ENCODE assay signal across 35 cellular contexts in genomic region chr11:62983536-62984199, GRCh38. TPM values are rescaled to one million over a fixed set of nuclear protein-coding genes. Genes with fewer than 3 reads are reported as not detected.
"Had no signal": no experiment of that assay in that cellular context is flagged by ENCODE, and none has a peak within 500 bp of the region (broad histone marks: within the 10 kb centered on the region; RNA-seq: fewer than 3 reads in every experiment).

No MANE protein-coding gene starts in this region.

- H3K9me3 ChIP-seq: esophagus muscularis mucosa, gastrocnemius medialis, heart left ventricle had no signal

- H3K36me3 ChIP-seq: brain microvascular endothelial cell, esophagus muscularis mucosa, gastrocnemius medialis, heart left ventricle, WERI-Rb-1 had no signal

- H3K4me1 ChIP-seq: esophagus muscularis mucosa, foreskin keratinocyte, gastrocnemius medialis, heart left ventricle had no signal

- H3K27ac ChIP-seq: brain microvascular endothelial cell, esophagus muscularis mucosa, foreskin keratinocyte, gastrocnemius medialis, heart left ventricle, WERI-Rb-1 had no signal

- H3K4me3 Mint-ChIP-seq: activated B cell treated with CpG ODN at 0.5 μM for 24 hours; activated CD8-positive, alpha-beta T cell treated with anti-CD3 and anti-CD28 coated beads for 36 hours; activated naive CD8-positive, alpha-beta T cell; activated T-cell treated with anti-CD3 and anti-CD28 coated beads, Interleukin-2, amount 50 U/mL, for 4 hours; activated T-helper 17 cell treated with anti-CD3 and anti-CD28 coated beads, Interleukin-2, amount 50 U/mL, for 72 hours; central memory CD8-positive, alpha-beta T cell; effector memory CD8-positive, alpha-beta T cell; T-helper 17 cell; T-helper 2 cell treated with Interferon-gamma antibody and Interleukin-4, amounts not matched to agents 5 μg/mL and 100 μg/mL, for 36 hours had no signal

- H3K4me1 Mint-ChIP-seq: activated B cell treated with CpG ODN at 0.5 μM for 24 hours; activated T-helper 17 cell treated with anti-CD3 and anti-CD28 coated beads, Interleukin-2, amount 50 U/mL, for 72 hours; central memory CD8-positive, alpha-beta T cell had no signal

- H3K9me3 Mint-ChIP-seq: activated B cell treated with CpG ODN at 0.5 μM for 24 hours; activated CD8-positive, alpha-beta T cell treated with anti-CD3 and anti-CD28 coated beads for 36 hours; activated T-cell treated with anti-CD3 and anti-CD28 coated beads, Interleukin-2, amount 50 U/mL, for 4 hours; activated T-helper 17 cell treated with anti-CD3 and anti-CD28 coated beads, Interleukin-2, amount 50 U/mL, for 72 hours; central memory CD8-positive, alpha-beta T cell; effector memory CD8-positive, alpha-beta T cell; T-helper 2 cell treated with Interferon-gamma antibody and Interleukin-4, amounts not matched to agents 5 μg/mL and 100 μg/mL, for 36 hours had no signal

- FAIRE-seq: astrocyte, bronchial epithelial cell had no signal

- H3K27ac Mint-ChIP-seq: activated B cell treated with CpG ODN at 0.5 μM for 24 hours; activated CD8-positive, alpha-beta T cell treated with anti-CD3 and anti-CD28 coated beads for 36 hours; activated naive CD8-positive, alpha-beta T cell; activated T-helper 17 cell treated with anti-CD3 and anti-CD28 coated beads, Interleukin-2, amount 50 U/mL, for 72 hours; effector memory CD8-positive, alpha-beta T cell; T-helper 17 cell; T-helper 2 cell treated with Interferon-gamma antibody and Interleukin-4, amounts not matched to agents 5 μg/mL and 100 μg/mL, for 36 hours had no signal

- H3K27me3 ChIP-seq: brain microvascular endothelial cell, foreskin keratinocyte, gastrocnemius medialis, heart left ventricle had no signal

- ATAC-seq: activated CD4-positive, CD25-positive, alpha-beta regulatory T cell treated with anti-CD3 and anti-CD28 coated beads, Interleukin-2, amount 50 U/mL, for 24 hours; activated CD8-positive, alpha-beta T cell treated with anti-CD3 and anti-CD28 coated beads for 36 hours; activated T-cell treated with anti-CD3 and anti-CD28 coated beads, Interleukin-2, amount 50 U/mL, for 4 hours; activated T-helper 17 cell treated with anti-CD3 and anti-CD28 coated beads, Interleukin-2, amount 50 U/mL, for 72 hours; effector memory CD8-positive, alpha-beta T cell; foreskin keratinocyte; gastrocnemius medialis; T-helper 17 cell had no signal

- H3K36me3 Mint-ChIP-seq: activated naive CD8-positive, alpha-beta T cell had no signal

- H3K4me3 ChIP-seq: esophagus muscularis mucosa, gastrocnemius medialis, heart left ventricle had no signal

- DNase-seq: activated B cell treated with CpG ODN at 0.5 μM for 24 hours; activated CD4-positive, alpha-beta T cell treated with anti-CD3 and anti-CD28 coated beads for 48 hours; activated CD4-positive, alpha-beta T cell treated with anti-CD3 and anti-CD28 coated beads, Interleukin-2, amount 50 U/mL, for 1 hour; activated CD4-positive, alpha-beta T cell treated with anti-CD3 and anti-CD28 coated beads, Interleukin-2, amount 50 U/mL, for 48 hours; activated CD8-positive, alpha-beta memory T cell treated with anti-CD3 and anti-CD28 coated beads for 24 hours; activated CD8-positive, alpha-beta T cell treated with anti-CD3 and anti-CD28 coated beads for 36 hours; activated effector memory CD4-positive, alpha-beta T cell treated with Interleukin-2 at 50 U/mL for 16 hours; activated gamma-delta T cell treated with Interleukin-2 at 50 U/mL for 16 hours; activated naive CD4-positive, alpha-beta T cell treated with anti-CD3 and anti-CD28 coated beads, Interleukin-2, amount 50 U/mL, for 16 hours; activated naive CD4-positive, alpha-beta T cell treated with Interleukin-2 at 50 U/mL for 16 hours; activated T-cell treated with anti-CD3 and anti-CD28 coated beads, Interleukin-2, amount 50 U/mL, for 4 hours; amniotic stem cell; brain microvascular endothelial cell; cortex of kidney; dermis blood vessel endothelial cell; effector CD4-positive, alpha-beta T cell; effector memory CD8-positive, alpha-beta T cell; erythroblast; foreskin keratinocyte; gastrocnemius medialis; glutamatergic neuron; heart left ventricle; T-helper 17 cell; T1000; WERI-Rb-1 had no signal

RNA-seq across cellular contexts. Expression of gene SLC22A6, which starts 1.1 kb away (rescaled TPM):
- total RNA-seq: activated B cell treated with CpG ODN at 0.5 μM for 24 hours; activated CD8-positive, alpha-beta T cell treated with anti-CD3 and anti-CD28 coated beads for 36 hours; activated T-cell treated with anti-CD3 and anti-CD28 coated beads, Interleukin-2, amount 50 U/mL, for 4 hours; activated T-helper 17 cell treated with anti-CD3 and anti-CD28 coated beads, Interleukin-2, amount 50 U/mL, for 72 hours; astrocyte; bronchial epithelial cell; cardiac septum; dermis blood vessel endothelial cell; esophagus muscularis mucosa; foreskin keratinocyte; gastrocnemius medialis; heart left ventricle; T-helper 17 cell had no signal
- polyA plus RNA-seq: adipose tissue, foreskin keratinocyte, heart left ventricle had no signal

RNA-seq across cellular contexts. Expression of gene SLC22A8, which starts 32.0 kb away (rescaled TPM):
- total RNA-seq: activated B cell treated with CpG ODN at 0.5 μM for 24 hours; activated CD8-positive, alpha-beta T cell treated with anti-CD3 and anti-CD28 coated beads for 36 hours; activated T-cell treated with anti-CD3 and anti-CD28 coated beads, Interleukin-2, amount 50 U/mL, for 4 hours; activated T-helper 17 cell treated with anti-CD3 and anti-CD28 coated beads, Interleukin-2, amount 50 U/mL, for 72 hours; astrocyte; bronchial epithelial cell; cardiac septum; dermis blood vessel endothelial cell; esophagus muscularis mucosa; foreskin keratinocyte; gastrocnemius medialis; heart left ventricle; T-helper 17 cell had no signal
- polyA plus RNA-seq: adipose tissue, foreskin keratinocyte, heart left ventricle had no signal
